In the genomic region with DNA sequence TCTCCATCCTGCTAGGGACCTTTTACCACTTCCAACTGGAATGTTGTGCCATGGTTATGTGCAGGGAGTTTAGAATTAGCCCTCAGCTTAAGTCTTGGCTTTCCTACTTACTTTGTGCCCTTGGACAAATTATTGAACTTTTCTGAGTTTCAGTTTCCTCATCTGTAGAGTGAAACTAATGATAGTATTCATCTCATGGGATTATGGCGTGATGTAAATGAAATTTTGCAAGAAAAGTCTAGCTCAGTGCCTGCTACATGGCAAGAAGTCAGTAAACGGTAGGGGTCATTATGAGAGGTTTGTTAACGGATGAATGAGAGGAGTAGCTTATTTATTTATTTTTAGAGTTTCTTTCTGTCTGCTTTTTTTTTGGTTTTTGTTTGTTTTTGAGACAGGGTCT, we compare ENCODE assay signal across 11 cellular contexts. TPM values are rescaled to one million over a fixed set of nuclear protein-coding genes. Genes with fewer than 3 reads are reported as not detected.
DNase-seq lines count a peak whose midpoint lies in the region; ATAC-seq lines count a peak whose summit lies in the region.
"Had no signal": no experiment of that assay in that cellular context is flagged by ENCODE, and none has a peak within 500 bp of the region (broad histone marks: within the 10 kb centered on the region; RNA-seq: fewer than 3 reads in every experiment).

No MANE protein-coding gene starts in this region.

- peaks cover 36% of the 10 kb centered on the region for H3K4me1 Mint-ChIP-seq in activated CD4-positive, alpha-beta T cell treated with anti-CD3 and anti-CD28 coated beads for 36 hours
- H3K4me1 Mint-ChIP-seq in activated T-helper 1 cell treated with anti-CD3 and anti-CD28 coated beads, Interleukin-12 subunit alpha, Interleukin-12 subunit beta, Interleukin-2, Interleukin-4 antibody, amounts not matched to agents 30 ng/mL and 10 ng/mL and 1 ng/mL, durations not matched to agents 14 hours and 24 hours and 36 hours (ENCODE audit: low read depth), result peaks cover 18% of the 10 kb centered on the region

- no peak for ATAC-seq in activated CD4-positive, alpha-beta T cell treated with anti-CD3 and anti-CD28 coated beads for 36 hours
- ATAC-seq in HG03159 (IDR thresholded peaks at IDR 0.05; ENCODE audit: unreplicated experiment), result no peak

- WGBS in mesodermal cell (ENCODE audit: insufficient coverage in 2 of 2), 2 experiments, result 80 to 90% methylated on average over 1 to 3 of the region's 3 CpGs

- peaks cover 2% of the 10 kb centered on the region for H3K9me3 Mint-ChIP-seq in activated CD4-positive, alpha-beta T cell treated with anti-CD3 and anti-CD28 coated beads for 36 hours (ENCODE audit: low read depth)
- peaks cover 9% of the 10 kb centered on the region for H3K9me3 Mint-ChIP-seq in activated T-helper 1 cell treated with anti-CD3 and anti-CD28 coated beads, Interleukin-12 subunit alpha, Interleukin-12 subunit beta, Interleukin-2, Interleukin-4 antibody, amounts not matched to agents 30 ng/mL and 10 ng/mL and 1 ng/mL, durations not matched to agents 14 hours and 24 hours and 36 hours

- H3K27me3 Mint-ChIP-seq in activated CD4-positive, alpha-beta T cell treated with anti-CD3 and anti-CD28 coated beads for 36 hours, result peaks cover 2% of the 10 kb centered on the region
- peaks cover 33% of the 10 kb centered on the region for H3K27me3 Mint-ChIP-seq in activated T-helper 1 cell treated with anti-CD3 and anti-CD28 coated beads, Interleukin-12 subunit alpha, Interleukin-12 subunit beta, Interleukin-2, Interleukin-4 antibody, amounts not matched to agents 30 ng/mL and 10 ng/mL and 1 ng/mL, durations not matched to agents 14 hours and 24 hours and 36 hours (ENCODE audit: insufficient read depth)

- no peak for DNase-seq in activated CD4-positive, alpha-beta T cell treated with anti-CD3 and anti-CD28 coated beads for 36 hours
- no peak for DNase-seq in activated CD4-positive, alpha-beta T cell treated with anti-CD3 and anti-CD28 coated beads, Interleukin-2, amount 50 U/mL, for 4 hours
- DNase-seq in activated T-helper 1 cell treated with anti-CD3 and anti-CD28 coated beads, Interleukin-12 subunit alpha, Interleukin-12 subunit beta, Interleukin-2, Interleukin-4 antibody, amounts not matched to agents 30 ng/mL and 10 ng/mL and 1 ng/mL, durations not matched to agents 14 hours and 24 hours and 36 hours (ENCODE audit: low spot score), result no peak
- DNase-seq in substantia nigra (lab: John Stamatoyannopoulos, UW) (no peak), NCI-H1694 (lab: John Stamatoyannopoulos, UW) (no peak), germinal center (ENCODE audit: low spot score) (no peak)
- DNase-seq: activated CD8-positive, alpha-beta memory T cell treated with anti-CD3 and anti-CD28 coated beads, Interleukin-2, amount 50 U/mL, for 48 hours; NCI-H1436 treated with DMSO at 0.1 percent for 48 hours; NCI-H748 treated with DMSO at 0.1 percent for 48 hours had no signal

- peaks cover 2% of the 10 kb centered on the region for H3K36me3 Mint-ChIP-seq in activated CD4-positive, alpha-beta T cell treated with anti-CD3 and anti-CD28 coated beads for 36 hours (ENCODE audit: low read depth)
- H3K36me3 Mint-ChIP-seq in activated T-helper 1 cell treated with anti-CD3 and anti-CD28 coated beads, Interleukin-12 subunit alpha, Interleukin-12 subunit beta, Interleukin-2, Interleukin-4 antibody, amounts not matched to agents 30 ng/mL and 10 ng/mL and 1 ng/mL, durations not matched to agents 14 hours and 24 hours and 36 hours (ENCODE audit: low read depth), result no peaks in the 10 kb centered on the region

- no peak overlapping the region for H3K27ac Mint-ChIP-seq in activated CD4-positive, alpha-beta T cell treated with anti-CD3 and anti-CD28 coated beads for 36 hours
- H3K27ac Mint-ChIP-seq in activated T-helper 1 cell treated with anti-CD3 and anti-CD28 coated beads, Interleukin-12 subunit alpha, Interleukin-12 subunit beta, Interleukin-2, Interleukin-4 antibody, amounts not matched to agents 30 ng/mL and 10 ng/mL and 1 ng/mL, durations not matched to agents 14 hours and 24 hours and 36 hours, result no peak overlapping the region

- POLR2A ChIA-PET in activated CD4-positive, alpha-beta T cell treated with anti-CD3 and anti-CD28 coated beads for 36 hours (lab: Charles Lee), result interaction anchor here (0.6 to 0.7 kb wide), 2 partner anchors 48 to 120 kb away, joined by 6 to 10 read pairs; no protein-coding TSS in a partner anchor

- H3K27ac ChIP-seq in mesodermal cell (ENCODE audit: low read depth, low read length, severe bottlenecking) (peak overlapping the region; percentile 1), substantia nigra (ENCODE audit: low read depth, low read length, poor library complexity, severe bottlenecking) (peak overlapping the region; percentile 98)

- peaks cover 20% of the 10 kb centered on the region for H3K4me1 ChIP-seq in mesodermal cell (ENCODE audit: control insufficient read depth, insufficient read depth, low read length, poor library complexity, severe bottlenecking)

- H3K36me3 ChIP-seq in mesodermal cell (ENCODE audit: control insufficient read depth, insufficient read depth, low read length), result peaks cover 5% of the 10 kb centered on the region

- peak overlapping the region; percentile 58 for H3K4me3 Mint-ChIP-seq in activated CD4-positive, alpha-beta T cell treated with anti-CD3 and anti-CD28 coated beads for 36 hours
- H3K4me3 Mint-ChIP-seq in activated T-helper 1 cell treated with anti-CD3 and anti-CD28 coated beads, Interleukin-12 subunit alpha, Interleukin-12 subunit beta, Interleukin-2, Interleukin-4 antibody, amounts not matched to agents 30 ng/mL and 10 ng/mL and 1 ng/mL, durations not matched to agents 14 hours and 24 hours and 36 hours, result peak overlapping the region; percentile 74

- intact Hi-C loops in activated CD4-positive, alpha-beta T cell treated with anti-CD3 and anti-CD28 coated beads for 36 hours (cut with DNase I, micrococcal nuclease), result no loop called here
- intact Hi-C loops in activated T-helper 1 cell treated with anti-CD3 and anti-CD28 coated beads, Interleukin-12 subunit alpha, Interleukin-12 subunit beta, Interleukin-2, Interleukin-4 antibody, amounts not matched to agents 30 ng/mL and 10 ng/mL and 1 ng/mL, durations not matched to agents 14 hours and 24 hours and 36 hours (cut with micrococcal nuclease), result loop anchor here (5.0 kb wide), 1 partner anchor 164 kb away; no protein-coding TSS in a partner anchor

- no peak overlapping the region for H3K4me3 ChIP-seq in mesodermal cell (ENCODE audit: extremely low read depth, insufficient read depth, low read length, poor library complexity, severe bottlenecking)

- CTCF ChIA-PET in activated CD4-positive, alpha-beta T cell treated with anti-CD3 and anti-CD28 coated beads for 36 hours (lab: Charles Lee), result interaction anchor here (0.7 to 1.8 kb wide), 7 partner anchors 7 to 920 kb away, joined by 3 to 5 read pairs (median 4); no protein-coding TSS in a partner anchor

- H3K9me3 ChIP-seq in mesodermal cell (ENCODE audit: control insufficient read depth, low read length), result peaks cover 9% of the 10 kb centered on the region

RNA-seq across cellular contexts. Expression of gene MVB12B, which starts 1.8 kb away (rescaled TPM):
- total RNA-seq in activated CD4-positive, alpha-beta T cell treated with anti-CD3 and anti-CD28 coated beads for 36 hours, result 1 to 10 TPM; 3.0 TPM
- total RNA-seq in activated T-helper 1 cell treated with anti-CD3 and anti-CD28 coated beads, Interleukin-12 subunit alpha, Interleukin-12 subunit beta, Interleukin-2, Interleukin-4 antibody, amounts not matched to agents 30 ng/mL and 10 ng/mL and 1 ng/mL, durations not matched to agents 14 hours and 24 hours and 36 hours, result 1.1 and 1.9 TPM in 2 replicates
- polyA plus RNA-seq in mesodermal cell (2013, experiment 1 of 2), result 19.5 TPM
- polyA plus RNA-seq in mesodermal cell (2013, experiment 2 of 2), result 17.1 TPM
